In the genomic region with DNA sequence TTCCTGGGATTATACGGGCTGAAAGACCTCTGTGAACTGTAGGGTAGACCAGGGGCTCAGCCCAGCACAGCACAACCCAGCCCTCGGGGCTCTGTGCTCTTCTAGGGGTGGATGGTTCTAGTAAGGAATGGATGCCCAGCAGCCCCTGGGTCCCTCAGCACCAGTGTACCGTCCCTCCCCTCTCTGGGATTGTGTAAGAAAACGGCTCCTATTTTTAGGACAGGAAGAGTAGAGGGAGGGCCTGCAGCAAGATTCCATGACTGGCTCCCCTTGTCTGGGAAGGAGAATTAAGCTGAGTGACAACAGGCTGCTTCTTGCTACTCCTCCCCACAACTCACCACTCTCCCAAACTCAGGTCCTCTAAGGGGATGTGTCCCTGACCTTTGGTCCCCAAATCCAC, we compare ENCODE assay signal across 15 cellular contexts.
DNase-seq lines count a peak whose midpoint lies in the region; ATAC-seq and TF ChIP-seq lines count a peak whose summit lies in the region.
"Had no signal": no experiment of that assay in that cellular context is flagged by ENCODE, and none has a peak within 500 bp of the region (broad histone marks: within the 10 kb centered on the region; RNA-seq: fewer than 3 reads in every experiment).

No MANE protein-coding gene starts in this region.

- H3K27ac ChIP-seq in esophagus muscularis mucosa (replicated peaks in 1 of 4) (no peak overlapping the region), neural progenitor cell (no peak overlapping the region)
- H3K27ac ChIP-seq: BLaER1 treated with 17β-estradiol and CSF1 and Interleukin-3, amounts not matched to agents 10 nM and 100 nM had no signal

- peaks cover 0 to 8% (median 0%) of the 10 kb centered on the region in 4 donors for H3K27me3 ChIP-seq in esophagus muscularis mucosa
- H3K27me3 ChIP-seq in neural progenitor cell: no peaks in the 10 kb centered on the region
- H3K27me3 ChIP-seq: BLaER1 treated with 17β-estradiol and CSF1 and Interleukin-3, amounts not matched to agents 10 nM and 100 nM had no signal

- intact Hi-C loops in esophagus muscularis mucosa (cut with DNase I): no loop called here

- no peaks in the 10 kb centered on the region for H3F3A ChIP-seq in neural progenitor cell (ENCODE audit: low read depth)

- peaks cover 9% of the 10 kb centered on the region for H3K4me1 Mint-ChIP-seq in neural progenitor cell
- H3K4me1 Mint-ChIP-seq in activated CD4-positive, alpha-beta T cell treated with anti-CD3 and anti-CD28 coated beads, Interleukin-2, amount 10 ng/mL, durations not matched to agents 7 days and 5 days: peaks cover 7% of the 10 kb centered on the region
- H3K4me1 Mint-ChIP-seq: IgD-negative memory B cell had no signal

- no peaks in the 10 kb centered on the region for H3K9me3 Mint-ChIP-seq in neural progenitor cell
- H3K9me3 Mint-ChIP-seq in activated CD4-positive, alpha-beta T cell treated with anti-CD3 and anti-CD28 coated beads, Interleukin-2, amount 10 ng/mL, durations not matched to agents 7 days and 5 days: peaks cover 2% of the 10 kb centered on the region

- H3K36me3 ChIP-seq in esophagus muscularis mucosa (no peaks in the 10 kb centered on the region), neural progenitor cell (no peaks in the 10 kb centered on the region)

- no peaks in the 10 kb centered on the region for H4K20me1 ChIP-seq in neural progenitor cell (ENCODE audit: low read depth)
- H4K20me1 ChIP-seq: BLaER1 treated with 17β-estradiol and CSF1 and Interleukin-3, amounts not matched to agents 10 nM and 100 nM had no signal

- no peak overlapping the region for H3K9ac ChIP-seq in neural progenitor cell
- H3K9ac ChIP-seq: BLaER1 treated with 17β-estradiol and CSF1 and Interleukin-3, amounts not matched to agents 10 nM and 100 nM had no signal

- no peaks in the 10 kb centered on the region for H3K36me3 Mint-ChIP-seq in neural progenitor cell
- no peaks in the 10 kb centered on the region for H3K36me3 Mint-ChIP-seq in activated CD4-positive, alpha-beta T cell treated with anti-CD3 and anti-CD28 coated beads, Interleukin-2, amount 10 ng/mL, durations not matched to agents 7 days and 5 days (ENCODE audit: low read depth)
- H3K36me3 Mint-ChIP-seq: CD4-positive, CD25-positive, alpha-beta regulatory T cell; IgD-negative memory B cell had no signal

- 49% methylated on average over 4 of the region's 4 CpGs for WGBS in esophagus muscularis mucosa

- H3K4me2 ChIP-seq in neural progenitor cell: no peak overlapping the region

- peak overlapping the region; percentile 60 for H3K27ac Mint-ChIP-seq in neural progenitor cell
- H3K27ac Mint-ChIP-seq in activated CD4-positive, alpha-beta T cell treated with anti-CD3 and anti-CD28 coated beads, Interleukin-2, amount 10 ng/mL, durations not matched to agents 7 days and 5 days: no peak overlapping the region
- H3K27ac Mint-ChIP-seq: CD4-positive, CD25-positive, alpha-beta regulatory T cell had no signal

- no peak for TF ChIP-seq EP300 in esophagus muscularis mucosa (IDR thresholded peaks at IDR 0.05)

- POLR2A ChIA-PET in activated CD4-positive, alpha-beta T cell treated with anti-CD3 and anti-CD28 coated beads, Interleukin-2, amount 10 ng/mL, durations not matched to agents 7 days and 5 days (lab: Charles Lee): no interaction called here

- ATAC-seq in HG02759 (IDR thresholded peaks at IDR 0.05; ENCODE audit: unreplicated experiment): no peak
- ATAC-seq: HCT116 had no signal

- no peaks in the 10 kb centered on the region for H3K79me2 ChIP-seq in neural progenitor cell (ENCODE audit: low read depth)

- no peaks in the 10 kb centered on the region for H3K27me3 Mint-ChIP-seq in neural progenitor cell (ENCODE audit: insufficient read depth, low read depth)
- H3K27me3 Mint-ChIP-seq in activated CD4-positive, alpha-beta T cell treated with anti-CD3 and anti-CD28 coated beads, Interleukin-2, amount 10 ng/mL, durations not matched to agents 7 days and 5 days: peaks cover 28% of the 10 kb centered on the region

- DNase-seq in COLO829 (ENCODE audit: low spot score) (peak; percentile 21), RPMI7951 (ENCODE audit: low read depth) (peak; percentile 46), esophagus muscularis mucosa (ENCODE audit: extremely low spot score) (peak; percentile 74), neural progenitor cell (ENCODE audit: low spot score) (no peak), globus pallidus (ENCODE audit: low spot score) (no peak), NCI-H748 treated with DMSO at 0.1 percent for 48 hours (lab: John Stamatoyannopoulos, UW) (no peak)
- DNase-seq in activated CD4-positive, alpha-beta T cell treated with anti-CD3 and anti-CD28 coated beads, Interleukin-2, amount 10 ng/mL, durations not matched to agents 7 days and 5 days: no peak
- DNase-seq: ACHN; Calu3; CD4-positive, CD25-positive, alpha-beta regulatory T cell; DMS 273 treated with DMSO at 0.1 percent for 48 hours had no signal

- no peaks in the 10 kb centered on the region for H3K4me1 ChIP-seq in esophagus muscularis mucosa
- no peaks in the 10 kb centered on the region for H3K4me1 ChIP-seq in neural progenitor cell

- TF ChIP-seq CTCF in esophagus muscularis mucosa (IDR thresholded peaks at IDR 0.05): no peak
- TF ChIP-seq CTCF in neural progenitor cell (IDR thresholded peaks at IDR 0.05): no peak

- CTCF ChIA-PET in activated CD4-positive, alpha-beta T cell treated with anti-CD3 and anti-CD28 coated beads, Interleukin-2, amount 10 ng/mL, durations not matched to agents 7 days and 5 days (lab: Charles Lee): no interaction called here

- H2AFZ ChIP-seq in neural progenitor cell (replicated peaks): no peak overlapping the region

- H3K4me3 ChIP-seq in esophagus muscularis mucosa (no peak overlapping the region), neural progenitor cell (no peak overlapping the region)
- H3K4me3 ChIP-seq: BLaER1 treated with 17β-estradiol and CSF1 and Interleukin-3, amounts not matched to agents 10 nM and 100 nM had no signal

- no peak for TF ChIP-seq POLR2A in esophagus muscularis mucosa (IDR thresholded peaks at IDR 0.05; ENCODE audit: low read depth)

- H3K9me3 ChIP-seq in esophagus muscularis mucosa (peaks cover 0 to 5% (median 2%) of the 10 kb centered on the region in 4 donors), neural progenitor cell (ENCODE audit: low read depth) (no peaks in the 10 kb centered on the region)

- H3K4me3 Mint-ChIP-seq in neural progenitor cell: no peak overlapping the region
- no peak overlapping the region for H3K4me3 Mint-ChIP-seq in activated CD4-positive, alpha-beta T cell treated with anti-CD3 and anti-CD28 coated beads, Interleukin-2, amount 10 ng/mL, durations not matched to agents 7 days and 5 days
- H3K4me3 Mint-ChIP-seq: CD4-positive, CD25-positive, alpha-beta regulatory T cell; IgD-negative memory B cell had no signal

Comparison
In these comparisons a context has a peak if more than half of its experiments do, and no peak if none do; other contexts are left out.
1. DNase-seq: peak in COLO829 (single experiment), RPMI7951 (single experiment) and esophagus muscularis mucosa (single experiment); none in neural progenitor cell (single experiment), globus pallidus (single experiment), activated CD4-positive, alpha-beta T cell treated with anti-CD3 and anti-CD28 coated beads, Interleukin-2, amount 10 ng/mL, durations not matched to agents 7 days and 5 days (single experiment) and NCI-H748 treated with DMSO at 0.1 percent for 48 hours (single experiment).